Comparison of ENCODE assay signal across 8 cellular contexts in genomic region chr12:51827925-51828818, GRCh38. TPM values are rescaled to one million over a fixed set of nuclear protein-coding genes. Genes with fewer than 3 reads are reported as not detected.
DNase-seq lines count a peak whose midpoint lies in the region; ATAC-seq and TF ChIP-seq lines count a peak whose summit lies in the region.

No MANE protein-coding gene starts in this region.

- intact Hi-C loops in colonic mucosa (cut with DNase I), result loop anchor here (5.0 kb wide), 1 partner anchor 44 kb away; no protein-coding TSS in a partner anchor
- intact Hi-C loops in sciatic nerve (cut with DNase I), result no loop called here

- H3K4me3 ChIP-seq in colonic mucosa, result no peak overlapping the region

- no peak for TF ChIP-seq CTCF in colonic mucosa (IDR thresholded peaks at IDR 0.05)

- no peaks in the 10 kb centered on the region for H3K9me3 ChIP-seq in colonic mucosa

- peak overlapping the region; percentile 63 for H3K27ac ChIP-seq in colonic mucosa

- peak overlapping the region; percentile 19 to 30 for H3K9ac ChIP-seq in colonic mucosa (ENCODE audit: low read depth in 2 of 2, low read length in 2 of 2)

- H3K36me3 ChIP-seq in colonic mucosa, result no peaks in the 10 kb centered on the region

- H3K4me1 ChIP-seq in colonic mucosa, result peaks cover 8% of the 10 kb centered on the region

- DNase-seq in GDM1 (lab: John Stamatoyannopoulos, UW), result peak; percentile 8
- peak; percentile 51 for DNase-seq in OCI-M1 (lab: John Stamatoyannopoulos, UW)
- DNase-seq in colonic mucosa, result peak; percentile 87
- no peak for DNase-seq in sciatic nerve (ENCODE audit: low spot score)
- DNase-seq in NCI-H446 treated with DMSO at 0.1 percent for 48 hours (lab: John Stamatoyannopoulos, UW), result no peak

- ATAC-seq in sciatic nerve, result peak; percentile 44
- ATAC-seq in GM21737 (IDR thresholded peaks at IDR 0.05; ENCODE audit: unreplicated experiment), result no peak
- ATAC-seq in GM19467 (IDR thresholded peaks at IDR 0.05; ENCODE audit: unreplicated experiment), result no peak
- no peak for ATAC-seq in GM21360 (IDR thresholded peaks at IDR 0.05; ENCODE audit: unreplicated experiment)

- H3K27me3 ChIP-seq in colonic mucosa, result no peaks in the 10 kb centered on the region

RNA-seq across cellular contexts. Expression of gene FIGNL2, which starts 20.3 kb away (rescaled TPM):
- under 1 TPM; 0.30 to 0.35 TPM for total RNA-seq in colonic mucosa
- 4.0 TPM for total RNA-seq in sciatic nerve

RNA-seq across cellular contexts. Expression of gene ANKRD33, which starts 59.7 kb away (rescaled TPM):
- total RNA-seq in colonic mucosa, result not detected
- 0.76 TPM for total RNA-seq in sciatic nerve

Comparison
In these comparisons a context has a peak if more than half of its experiments do, and no peak if none do; other contexts are left out.
1. DNase-seq: peak in GDM1 (single experiment), OCI-M1 (single experiment) and colonic mucosa (single experiment); none in sciatic nerve (single experiment) and NCI-H446 treated with DMSO at 0.1 percent for 48 hours (single experiment).